Comparison of ENCODE assay signal across 24 cellular contexts in genomic region chr2:75752828-75753227, GRCh38.
"Had no signal": no experiment of that assay in that cellular context is flagged by ENCODE, and none has a peak within 500 bp of the region (broad histone marks: within the 10 kb centered on the region; RNA-seq: fewer than 3 reads in every experiment).

No MANE protein-coding gene starts in this region.

- H3K27ac ChIP-seq: left lung, lower lobe of right lung, neutrophil, right atrium auricular region, right lobe of liver, suprapubic skin, thoracic aorta, tibial artery, upper lobe of right lung had no signal

- H3K9me3 ChIP-seq: left lung, lower lobe of right lung, neutrophil, right lobe of liver, suprapubic skin, thoracic aorta, tibial artery, upper lobe of right lung had no signal

- H3K4me1 ChIP-seq: left lung, lower lobe of right lung, right atrium auricular region, right lobe of liver, suprapubic skin, tibial artery, upper lobe of right lung had no signal

- H3K36me3 ChIP-seq: left lung, lower lobe of right lung, neutrophil, right atrium auricular region, right lobe of liver, suprapubic skin, thoracic aorta, tibial artery, upper lobe of right lung had no signal

- H3K4me2 ChIP-seq: smooth muscle cell had no signal

- H3K27me3 ChIP-seq: left lung, neutrophil, right atrium auricular region, right lobe of liver, suprapubic skin, tibial artery, upper lobe of right lung had no signal

- DNase-seq: hypothalamus; immature natural killer cell; kidney; left colon; left lung; lower lobe of right lung; mammary epithelial cell; mesenchymal stem cell; naive thymus-derived CD8-positive, alpha-beta T cell; occipital lobe; right lobe of liver; stimulated activated CD4-positive, alpha-beta T cell treated with anti-CD3 and anti-CD28 coated beads, Interleukin-12 subunit alpha, Interleukin-12 subunit beta, amount 100 ng/mL, for 4 hours; stimulated activated CD4-positive, alpha-beta T cell treated with anti-CD3 and anti-CD28 coated beads, Interleukin-15, amount 100 ng/mL, for 24 hours; stimulated activated CD4-positive, alpha-beta T cell treated with anti-CD3 and anti-CD28 coated beads, Interleukin-2, amount 100 ng/mL, for 24 hours; stimulated activated CD4-positive, alpha-beta T cell treated with anti-CD3 and anti-CD28 coated beads, Interleukin-4, amount 100 ng/mL, for 24 hours; stimulated activated naive CD4-positive, alpha-beta T cell; tibial artery; trophoblast cell; upper lobe of right lung had no signal

- H3K4me3 ChIP-seq: left lung, lower lobe of right lung, right atrium auricular region, right lobe of liver, smooth muscle cell, suprapubic skin, thoracic aorta, tibial artery, upper lobe of right lung had no signal
